ENCODE assay signal across 8 cellular contexts in genomic region chr22:38310518-38311330, GRCh38. TPM values are rescaled to one million over a fixed set of nuclear protein-coding genes. Genes with fewer than 3 reads are reported as not detected.
DNase-seq lines count a peak whose midpoint lies in the region; ATAC-seq and TF ChIP-seq lines count a peak whose summit lies in the region.

No MANE protein-coding gene starts in this region.

- no peaks in the 10 kb centered on the region for H3K27me3 ChIP-seq in body of pancreas
- no peaks in the 10 kb centered on the region for H3K27me3 ChIP-seq in right lobe of liver
- H3K27me3 ChIP-seq in tibial artery = no peaks in the 10 kb centered on the region

- TF ChIP-seq CTCF in body of pancreas (IDR thresholded peaks at IDR 0.05) (no peak), right lobe of liver (IDR thresholded peaks at IDR 0.05) (no peak), tibial artery (IDR thresholded peaks at IDR 0.05) (no peak), mucosa of descending colon (IDR thresholded peaks at IDR 0.05) (no peak), GM13977 (IDR thresholded peaks at IDR 0.05; ENCODE audit: extremely low read depth, insufficient read depth, missing control alignments) (no peak)

- H3K4me3 ChIP-seq in body of pancreas (no peak overlapping the region), right lobe of liver (no peak overlapping the region), tibial artery (peak overlapping the region in 1 of 2 donors; percentile 6), mucosa of descending colon (no peak overlapping the region)

- DNase-seq in activated CD4-positive, alpha-beta T cell treated with anti-CD3 and anti-CD28 coated beads, Interleukin-2, amount 10 ng/mL, durations not matched to agents 7 days and 5 days = no peak
- DNase-seq in activated CD4-positive, alpha-beta T cell treated with anti-CD3 and anti-CD28 coated beads, Interleukin-2, amount 50 U/mL, for 4 hours = no peak
- DNase-seq in body of pancreas (no peak), right lobe of liver (no peak), tibial artery (peak in 1 of 2 donors; percentile 80), mucosa of descending colon (no peak), GM13977 (ENCODE audit: low spot score) (no peak)

- no peaks in the 10 kb centered on the region for H3K36me3 ChIP-seq in body of pancreas (replicated peaks in 1 of 2; ENCODE audit: insufficient read depth in 1 of 2, low read depth in 2 of 2)
- no peaks in the 10 kb centered on the region for H3K36me3 ChIP-seq in right lobe of liver
- peaks cover 0 to 44% (median 0%) of the 10 kb centered on the region in 3 donors for H3K36me3 ChIP-seq in tibial artery
- H3K36me3 ChIP-seq in mucosa of descending colon (ENCODE audit: low read depth) = no peaks in the 10 kb centered on the region

- ATAC-seq in body of pancreas (no peak), right lobe of liver (no peak), GM21447 (IDR thresholded peaks at IDR 0.05; ENCODE audit: unreplicated experiment) (no peak), mucosa of descending colon (no peak)

- POLR2A ChIA-PET in activated CD4-positive, alpha-beta T cell treated with anti-CD3 and anti-CD28 coated beads, Interleukin-2, amount 10 ng/mL, durations not matched to agents 7 days and 5 days (lab: Charles Lee) = no interaction called here

- no peaks in the 10 kb centered on the region for H3K27me3 Mint-ChIP-seq in activated CD4-positive, alpha-beta T cell treated with anti-CD3 and anti-CD28 coated beads, Interleukin-2, amount 10 ng/mL, durations not matched to agents 7 days and 5 days

- H3K27ac ChIP-seq in body of pancreas (peak overlapping the region; percentile 7 to 56 (median 38)), right lobe of liver (peak overlapping the region; percentile 61 to 79 (median 76)), tibial artery (peak overlapping the region; percentile 98 to 100)

- H3K9me3 ChIP-seq in body of pancreas = no peaks in the 10 kb centered on the region
- H3K9me3 ChIP-seq in right lobe of liver = no peaks in the 10 kb centered on the region
- no peaks in the 10 kb centered on the region for H3K9me3 ChIP-seq in tibial artery
- H3K9me3 ChIP-seq in mucosa of descending colon = no peaks in the 10 kb centered on the region

- 77 to 84% methylated on average over 13 to 18 of the region's 18 CpGs for WGBS in body of pancreas, 2 donors
- 72% methylated on average over 3 of the region's 18 CpGs for WGBS in right lobe of liver (ENCODE audit: insufficient coverage, low coverage, low lambda C conversion rate, missing lambda C conversion rate)

- H3K4me1 Mint-ChIP-seq in activated CD4-positive, alpha-beta T cell treated with anti-CD3 and anti-CD28 coated beads, Interleukin-2, amount 10 ng/mL, durations not matched to agents 7 days and 5 days = peaks cover 66% of the 10 kb centered on the region

- CTCF ChIA-PET in activated CD4-positive, alpha-beta T cell treated with anti-CD3 and anti-CD28 coated beads, Interleukin-2, amount 10 ng/mL, durations not matched to agents 7 days and 5 days (lab: Charles Lee) = no interaction called here

- no peaks in the 10 kb centered on the region for H3K9me3 Mint-ChIP-seq in activated CD4-positive, alpha-beta T cell treated with anti-CD3 and anti-CD28 coated beads, Interleukin-2, amount 10 ng/mL, durations not matched to agents 7 days and 5 days

- in situ Hi-C loops in GM13977 (cut with MboI; ENCODE audit: low pct_unique_long_range_greater_than_20kb, low sequenced_read_pairs, unreplicated experiment) = no loop called here

- peaks cover 56% of the 10 kb centered on the region for H3K4me1 ChIP-seq in body of pancreas
- peaks cover 0 to 30% (median 14%) of the 10 kb centered on the region in 4 donors for H3K4me1 ChIP-seq in right lobe of liver
- H3K4me1 ChIP-seq in tibial artery = peaks cover 4 to 96% (median 73%) of the 10 kb centered on the region in 4 donors
- peaks cover 37% of the 10 kb centered on the region for H3K4me1 ChIP-seq in mucosa of descending colon (ENCODE audit: low read depth)

- TF ChIP-seq POLR2A in body of pancreas (IDR thresholded peaks at IDR 0.05) (no peak), right lobe of liver (IDR thresholded peaks at IDR 0.05) (no peak)

- H3K27ac Mint-ChIP-seq in activated CD4-positive, alpha-beta T cell treated with anti-CD3 and anti-CD28 coated beads, Interleukin-2, amount 10 ng/mL, durations not matched to agents 7 days and 5 days = peak overlapping the region; percentile 76

- peaks cover 6% of the 10 kb centered on the region for H3K36me3 Mint-ChIP-seq in activated CD4-positive, alpha-beta T cell treated with anti-CD3 and anti-CD28 coated beads, Interleukin-2, amount 10 ng/mL, durations not matched to agents 7 days and 5 days (ENCODE audit: low read depth)

- intact Hi-C loops in body of pancreas (cut with DNase I) = no loop called here
- intact Hi-C loops in right lobe of liver (cut with DNase I) = no loop called here
- intact Hi-C loops in tibial artery (cut with DNase I; ENCODE audit: low total_unique reads) = loop anchor here (10.0 kb wide), 1 partner anchor 106 kb away; the partner anchor contains the start of gene MAFF
- intact Hi-C loops in mucosa of descending colon (cut with DNase I, micrococcal nuclease) = no loop called here

- H3K4me3 Mint-ChIP-seq in activated CD4-positive, alpha-beta T cell treated with anti-CD3 and anti-CD28 coated beads, Interleukin-2, amount 10 ng/mL, durations not matched to agents 7 days and 5 days = no peak overlapping the region

RNA-seq across cellular contexts. Expression of gene CSNK1E, which starts 6.5 kb away (rescaled TPM):
- total RNA-seq in activated CD4-positive, alpha-beta T cell treated with anti-CD3 and anti-CD28 coated beads, Interleukin-2, amount 10 ng/mL, durations not matched to agents 7 days and 5 days = 10 to 100 TPM; 74.3 to 81.3 TPM
- total RNA-seq in body of pancreas (100 to 1,000 TPM in 1 of 2 donors, 10 to 100 TPM in 1; 63.3 to 172 TPM), right lobe of liver (10 to 100 TPM; 19.9 to 41.8 (median 27.4) TPM), mucosa of descending colon (100 to 1,000 TPM in 1 of 3 donors, 10 to 100 TPM in 2; 87.8 to 100 (median 89.8) TPM)

RNA-seq across cellular contexts. Expression of gene TMEM184B, which starts 37.9 kb away (rescaled TPM):
- total RNA-seq in activated CD4-positive, alpha-beta T cell treated with anti-CD3 and anti-CD28 coated beads, Interleukin-2, amount 10 ng/mL, durations not matched to agents 7 days and 5 days = 10 to 100 TPM; 33.8 to 34.5 TPM
- total RNA-seq in body of pancreas = 10 to 100 TPM; 28.7 to 31.4 TPM
- total RNA-seq in right lobe of liver = 10 to 100 TPM in 5 of 6 experiments, 1 to 10 TPM in 1; 7.9 to 42.6 (median 16.9) TPM
- total RNA-seq in mucosa of descending colon = 10 to 100 TPM; 35.9 to 63.1 (median 38.2) TPM

Comparison
In these comparisons a context has a peak if more than half of its experiments do, and no peak if none do; other contexts are left out.
1. H3K27ac ChIP-seq: peak in every context shown above with its lines; median percentile 99 in tibial artery; 76 in right lobe of liver; 38 in body of pancreas.